In genomic region chr9:130693426-130694191, GRCh38 we compare ENCODE assay signal across 1 cellular context.
A peak's percentile ranks its signal among the peaks of the same experiment; 100 is the strongest.
TF ChIP-seq lines count a peak whose summit lies in the region.

EXOSC2 (plus strand) TSS chr9:130693780; CDS start chr9:130693792, 12 bp downstream.

TF ChIP-seq in HepG2, 621 proteins besides CTCF, POLR2A, EP300 and RAD21 (continued from another document and continues in another):
- TF ChIP-seq, protein P1, sequence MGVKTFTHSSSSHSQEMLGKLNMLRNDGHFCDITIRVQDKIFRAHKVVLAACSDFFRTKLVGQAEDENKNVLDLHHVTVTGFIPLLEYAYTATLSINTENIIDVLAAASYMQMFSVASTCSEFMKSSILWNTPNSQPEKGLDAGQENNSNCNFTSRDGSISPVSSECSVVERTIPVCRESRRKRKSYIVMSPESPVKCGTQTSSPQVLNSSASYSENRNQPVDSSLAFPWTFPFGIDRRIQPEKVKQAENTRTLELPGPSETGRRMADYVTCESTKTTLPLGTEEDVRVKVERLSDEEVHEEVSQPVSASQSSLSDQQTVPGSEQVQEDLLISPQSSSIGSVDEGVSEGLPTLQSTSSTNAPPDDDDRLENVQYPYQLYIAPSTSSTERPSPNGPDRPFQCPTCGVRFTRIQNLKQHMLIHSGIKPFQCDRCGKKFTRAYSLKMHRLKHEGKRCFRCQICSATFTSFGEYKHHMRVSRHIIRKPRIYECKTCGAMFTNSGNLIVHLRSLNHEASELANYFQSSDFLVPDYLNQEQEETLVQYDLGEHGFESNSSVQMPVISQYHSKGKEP (CRISPR knock-in tag; IDR thresholded peaks at IDR 0.05): no peak
- TF ChIP-seq ZNF367 (CRISPR knock-in tag; IDR thresholded peaks at IDR 0.05; ENCODE audit: borderline replicate concordance) (0 out of 2 replicates have a peak, but pooled peaks have one; percentile 50), TP53 (CRISPR knock-in tag; conservative IDR thresholded peaks at IDR 0.05) (0 out of 2 replicates have a peak, but pooled peaks have one; percentile 82), NFAT5 (CRISPR knock-in tag; IDR thresholded peaks at IDR 0.05) (no peak), ZNF672 (CRISPR knock-in tag; IDR thresholded peaks at IDR 0.05) (no peak), REPIN1 (CRISPR knock-in tag; IDR thresholded peaks at IDR 0.05; ENCODE audit: borderline replicate concordance, low read depth) (no peak), KDM5A (IDR thresholded peaks at IDR 0.05; ENCODE audit: borderline replicate concordance, low read length) (peak; percentile 80; the same call in 1 of the 2 replicates), TERF1 (CRISPR knock-in tag; IDR thresholded peaks at IDR 0.05) (no peak), ELK4 (CRISPR knock-in tag; IDR thresholded peaks at IDR 0.05; ENCODE audit: borderline replicate concordance) (no peak), NFE2 (CRISPR knock-in tag; IDR thresholded peaks at IDR 0.05) (no peak), STAT5B (CRISPR knock-in tag; IDR thresholded peaks at IDR 0.05) (no peak), CEBPB (IDR thresholded peaks at IDR 0.05; ENCODE audit: borderline replicate concordance, low read depth, low read length) (no peak), ZNF773 (CRISPR knock-in tag; IDR thresholded peaks at IDR 0.05; ENCODE audit: borderline replicate concordance) (peak; percentile 86; the same call in 1 of the 2 replicates), PAX8 (CRISPR knock-in tag; IDR thresholded peaks at IDR 0.05; ENCODE audit: borderline replicate concordance) (no peak), PRPF4 (IDR thresholded peaks at IDR 0.05; ENCODE audit: low read depth, low read length, poor library complexity, severe bottlenecking) (no peak), MXI1 (IDR thresholded peaks at IDR 0.05; ENCODE audit: borderline replicate concordance, low read depth, low read length) (peak; percentile 79; the same call in 2 of the 3 replicates), ZNF570 (CRISPR knock-in tag; IDR thresholded peaks at IDR 0.05; ENCODE audit: borderline replicate concordance) (no peak), MED1 (CRISPR knock-in tag; IDR thresholded peaks at IDR 0.05) (peak; percentile 60), TBL1XR1 (IDR thresholded peaks at IDR 0.05; ENCODE audit: borderline replicate concordance, low read length, partially characterized antibody) (peak; percentile 3), ATF1 (CRISPR knock-in tag; IDR thresholded peaks at IDR 0.05) (no peak), ZNF501 (CRISPR knock-in tag; IDR thresholded peaks at IDR 0.05) (peak; percentile 77), EHMT2 (IDR thresholded peaks at IDR 0.05; ENCODE audit: borderline replicate concordance, low read depth, low read length) (no peak), ZFP62 (CRISPR knock-in tag; IDR thresholded peaks at IDR 0.05) (no peak), ZNF34 (CRISPR knock-in tag; IDR thresholded peaks at IDR 0.05; ENCODE audit: borderline replicate concordance) (0 out of 2 replicates have a peak, but pooled peaks have one; percentile 25), NAIF1 (CRISPR knock-in tag; IDR thresholded peaks at IDR 0.05; ENCODE audit: borderline replicate concordance) (peak; percentile 73; the same call in 1 of the 2 replicates), ZNF333 (CRISPR knock-in tag; IDR thresholded peaks at IDR 0.05; ENCODE audit: borderline replicate concordance) (no peak), SCMH1 (CRISPR knock-in tag; IDR thresholded peaks at IDR 0.05; ENCODE audit: borderline replicate concordance) (no peak), ZNF766 (CRISPR knock-in tag; IDR thresholded peaks at IDR 0.05; ENCODE audit: borderline replicate concordance) (peak; percentile 81; the same call in 1 of the 2 replicates), ZNF326 (CRISPR knock-in tag; IDR thresholded peaks at IDR 0.05; ENCODE audit: borderline replicate concordance) (no peak), ZNF749 (CRISPR knock-in tag; IDR thresholded peaks at IDR 0.05; ENCODE audit: borderline replicate concordance) (peak; percentile 56; the same call in 1 of the 2 replicates), CEBPG (CRISPR knock-in tag; IDR thresholded peaks at IDR 0.05) (no peak), GATA4 (IDR thresholded peaks at IDR 0.05; ENCODE audit: borderline replicate concordance, low read depth) (peak; percentile 53; the same call in 1 of the 2 replicates), ZNF143 (CRISPR knock-in tag; IDR thresholded peaks at IDR 0.05) (no peak; the same call in 1 of the 2 replicates), SPEN (CRISPR knock-in tag; IDR thresholded peaks at IDR 0.05; ENCODE audit: low read depth) (peak; percentile 85), ZNF556 (CRISPR knock-in tag; IDR thresholded peaks at IDR 0.05; ENCODE audit: borderline replicate concordance) (no peak), ZNF891 (CRISPR knock-in tag; IDR thresholded peaks at IDR 0.05) (peak; percentile 85; the same call in 1 of the 2 replicates), RBM39 (IDR thresholded peaks at IDR 0.05; ENCODE audit: low read depth, low read length, poor library complexity, severe bottlenecking) (no peak), HMGA1 (CRISPR knock-in tag; conservative IDR thresholded peaks at IDR 0.05) (no peak), AHR (CRISPR knock-in tag; IDR thresholded peaks at IDR 0.05) (no peak), ZNF225 (CRISPR knock-in tag; IDR thresholded peaks at IDR 0.05) (peak; percentile 72; the same call in 1 of the 2 replicates)
- TF ChIP-seq, protein P2, sequence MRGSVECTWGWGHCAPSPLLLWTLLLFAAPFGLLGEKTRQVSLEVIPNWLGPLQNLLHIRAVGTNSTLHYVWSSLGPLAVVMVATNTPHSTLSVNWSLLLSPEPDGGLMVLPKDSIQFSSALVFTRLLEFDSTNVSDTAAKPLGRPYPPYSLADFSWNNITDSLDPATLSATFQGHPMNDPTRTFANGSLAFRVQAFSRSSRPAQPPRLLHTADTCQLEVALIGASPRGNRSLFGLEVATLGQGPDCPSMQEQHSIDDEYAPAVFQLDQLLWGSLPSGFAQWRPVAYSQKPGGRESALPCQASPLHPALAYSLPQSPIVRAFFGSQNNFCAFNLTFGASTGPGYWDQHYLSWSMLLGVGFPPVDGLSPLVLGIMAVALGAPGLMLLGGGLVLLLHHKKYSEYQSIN (CRISPR knock-in tag; IDR thresholded peaks at IDR 0.05; ENCODE audit: borderline replicate concordance): no peak
- TF ChIP-seq, protein P3, sequence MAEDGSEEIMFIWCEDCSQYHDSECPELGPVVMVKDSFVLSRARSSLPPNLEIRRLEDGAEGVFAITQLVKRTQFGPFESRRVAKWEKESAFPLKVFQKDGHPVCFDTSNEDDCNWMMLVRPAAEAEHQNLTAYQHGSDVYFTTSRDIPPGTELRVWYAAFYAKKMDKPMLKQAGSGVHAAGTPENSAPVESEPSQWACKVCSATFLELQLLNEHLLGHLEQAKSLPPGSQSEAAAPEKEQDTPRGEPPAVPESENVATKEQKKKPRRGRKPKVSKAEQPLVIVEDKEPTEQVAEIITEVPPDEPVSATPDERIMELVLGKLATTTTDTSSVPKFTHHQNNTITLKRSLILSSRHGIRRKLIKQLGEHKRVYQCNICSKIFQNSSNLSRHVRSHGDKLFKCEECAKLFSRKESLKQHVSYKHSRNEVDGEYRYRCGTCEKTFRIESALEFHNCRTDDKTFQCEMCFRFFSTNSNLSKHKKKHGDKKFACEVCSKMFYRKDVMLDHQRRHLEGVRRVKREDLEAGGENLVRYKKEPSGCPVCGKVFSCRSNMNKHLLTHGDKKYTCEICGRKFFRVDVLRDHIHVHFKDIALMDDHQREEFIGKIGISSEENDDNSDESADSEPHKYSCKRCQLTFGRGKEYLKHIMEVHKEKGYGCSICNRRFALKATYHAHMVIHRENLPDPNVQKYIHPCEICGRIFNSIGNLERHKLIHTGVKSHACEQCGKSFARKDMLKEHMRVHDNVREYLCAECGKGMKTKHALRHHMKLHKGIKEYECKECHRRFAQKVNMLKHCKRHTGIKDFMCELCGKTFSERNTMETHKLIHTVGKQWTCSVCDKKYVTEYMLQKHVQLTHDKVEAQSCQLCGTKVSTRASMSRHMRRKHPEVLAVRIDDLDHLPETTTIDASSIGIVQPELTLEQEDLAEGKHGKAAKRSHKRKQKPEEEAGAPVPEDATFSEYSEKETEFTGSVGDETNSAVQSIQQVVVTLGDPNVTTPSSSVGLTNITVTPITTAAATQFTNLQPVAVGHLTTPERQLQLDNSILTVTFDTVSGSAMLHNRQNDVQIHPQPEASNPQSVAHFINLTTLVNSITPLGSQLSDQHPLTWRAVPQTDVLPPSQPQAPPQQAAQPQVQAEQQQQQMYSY (CRISPR knock-in tag; IDR thresholded peaks at IDR 0.05): 0 out of 2 replicates have a peak, but pooled peaks have one; percentile 55
- TF ChIP-seq, protein P4, sequence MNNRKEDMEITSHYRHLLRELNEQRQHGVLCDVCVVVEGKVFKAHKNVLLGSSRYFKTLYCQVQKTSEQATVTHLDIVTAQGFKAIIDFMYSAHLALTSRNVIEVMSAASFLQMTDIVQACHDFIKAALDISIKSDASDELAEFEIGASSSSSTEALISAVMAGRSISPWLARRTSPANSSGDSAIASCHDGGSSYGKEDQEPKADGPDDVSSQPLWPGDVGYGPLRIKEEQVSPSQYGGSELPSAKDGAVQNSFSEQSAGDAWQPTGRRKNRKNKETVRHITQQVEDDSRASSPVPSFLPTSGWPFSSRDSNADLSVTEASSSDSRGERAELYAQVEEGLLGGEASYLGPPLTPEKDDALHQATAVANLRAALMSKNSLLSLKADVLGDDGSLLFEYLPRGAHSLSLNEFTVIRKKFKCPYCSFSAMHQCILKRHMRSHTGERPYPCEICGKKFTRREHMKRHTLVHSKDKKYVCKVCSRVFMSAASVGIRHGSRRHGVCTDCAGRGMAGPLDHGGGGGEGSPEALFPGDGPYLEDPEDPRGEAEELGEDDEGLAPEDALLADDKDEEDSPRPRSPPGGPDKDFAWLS (CRISPR knock-in tag; IDR thresholded peaks at IDR 0.05; ENCODE audit: borderline replicate concordance): no peak
- TF ChIP-seq, protein P5, sequence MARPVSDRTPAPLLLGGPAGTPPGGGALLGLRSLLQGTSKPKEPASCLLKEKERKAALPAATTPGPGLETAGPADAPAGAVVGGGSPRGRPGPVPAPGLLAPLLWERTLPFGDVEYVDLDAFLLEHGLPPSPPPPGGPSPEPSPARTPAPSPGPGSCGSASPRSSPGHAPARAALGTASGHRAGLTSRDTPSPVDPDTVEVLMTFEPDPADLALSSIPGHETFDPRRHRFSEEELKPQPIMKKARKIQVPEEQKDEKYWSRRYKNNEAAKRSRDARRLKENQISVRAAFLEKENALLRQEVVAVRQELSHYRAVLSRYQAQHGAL (CRISPR knock-in tag; IDR thresholded peaks at IDR 0.05; ENCODE audit: not compliant biosample characterization): peak; percentile 75
- TF ChIP-seq, protein P6, sequence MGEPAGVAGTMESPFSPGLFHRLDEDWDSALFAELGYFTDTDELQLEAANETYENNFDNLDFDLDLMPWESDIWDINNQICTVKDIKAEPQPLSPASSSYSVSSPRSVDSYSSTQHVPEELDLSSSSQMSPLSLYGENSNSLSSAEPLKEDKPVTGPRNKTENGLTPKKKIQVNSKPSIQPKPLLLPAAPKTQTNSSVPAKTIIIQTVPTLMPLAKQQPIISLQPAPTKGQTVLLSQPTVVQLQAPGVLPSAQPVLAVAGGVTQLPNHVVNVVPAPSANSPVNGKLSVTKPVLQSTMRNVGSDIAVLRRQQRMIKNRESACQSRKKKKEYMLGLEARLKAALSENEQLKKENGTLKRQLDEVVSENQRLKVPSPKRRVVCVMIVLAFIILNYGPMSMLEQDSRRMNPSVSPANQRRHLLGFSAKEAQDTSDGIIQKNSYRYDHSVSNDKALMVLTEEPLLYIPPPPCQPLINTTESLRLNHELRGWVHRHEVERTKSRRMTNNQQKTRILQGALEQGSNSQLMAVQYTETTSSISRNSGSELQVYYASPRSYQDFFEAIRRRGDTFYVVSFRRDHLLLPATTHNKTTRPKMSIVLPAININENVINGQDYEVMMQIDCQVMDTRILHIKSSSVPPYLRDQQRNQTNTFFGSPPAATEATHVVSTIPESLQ (CRISPR knock-in tag; conservative IDR thresholded peaks at IDR 0.05): no peak
